8 cellular contexts compared by ENCODE assay signal in genomic region chr18:32998921-32999320, GRCh38.
"Had no signal": no experiment of that assay in that cellular context is flagged by ENCODE, and none has a peak within 500 bp of the region (broad histone marks: within the 10 kb centered on the region; RNA-seq: fewer than 3 reads in every experiment).

No MANE protein-coding gene starts in this region.

- H3K4me1 Mint-ChIP-seq: IgD-negative memory B cell had no signal

- H2AFZ ChIP-seq: GM23248 had no signal

- H3K36me3 ChIP-seq: HAP-1 had no signal

- H3K27ac Mint-ChIP-seq: HFFc6, IgD-negative memory B cell had no signal

- H3K9ac ChIP-seq: GM23248 had no signal

- H3K4me1 ChIP-seq: HAP-1 had no signal

- H3K4me3 ChIP-seq: GM23248, HAP-1 had no signal

- DNase-seq: GM23248, GOT3, H7, HFFc6, KBM-7 had no signal

- H3K27ac ChIP-seq: GM23248, HL-60 had no signal

- H3K4me3 Mint-ChIP-seq: HFFc6, IgD-negative memory B cell had no signal

- H3K9me3 ChIP-seq: HAP-1 had no signal
